In the genomic region with DNA sequence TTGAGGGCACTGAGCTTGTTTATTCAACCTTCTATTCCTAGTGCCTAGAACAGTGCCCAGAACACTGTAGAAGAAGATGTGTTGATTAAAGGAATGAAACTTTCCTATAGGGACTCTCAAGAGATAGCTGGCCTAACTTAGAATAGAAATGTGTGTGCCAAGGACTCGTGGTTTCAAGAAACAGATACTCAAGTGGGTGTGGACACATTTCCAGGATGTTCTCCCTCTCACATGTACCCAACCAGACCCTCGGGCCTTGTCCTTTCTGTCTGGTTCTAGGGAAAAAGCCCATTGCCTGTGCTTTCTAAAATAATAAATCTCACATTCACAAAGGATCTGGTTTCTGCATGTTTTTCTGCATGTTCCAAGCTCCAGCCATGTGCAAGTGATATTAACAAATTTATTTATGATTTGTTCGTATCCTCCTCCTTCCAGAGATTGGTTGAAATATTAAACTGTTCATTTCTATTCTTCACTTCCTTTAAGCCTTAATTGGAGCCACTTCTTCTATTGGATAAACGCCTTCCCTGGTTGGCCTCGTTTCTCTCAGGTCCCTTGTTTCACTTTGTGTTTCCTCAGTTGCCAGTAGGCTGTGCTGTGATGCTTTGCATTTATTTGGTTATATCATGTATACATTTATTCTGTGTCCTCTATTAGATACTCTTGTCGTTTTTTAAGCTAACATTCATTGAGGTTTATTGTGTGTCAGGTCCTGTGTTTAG, we compare ENCODE assay signal across 8 cellular contexts.
A peak's percentile ranks its signal among the peaks of the same experiment; 100 is the strongest.
DNase-seq lines count a peak whose midpoint lies in the region; ATAC-seq, FAIRE-seq and TF ChIP-seq lines count a peak whose summit lies in the region.

No MANE protein-coding gene starts in this region.

- no peaks in the 10 kb centered on the region for H3K9me3 Mint-ChIP-seq in central memory CD8-positive, alpha-beta T cell

- H3K4me3 ChIP-seq in HepG2 (replicated peaks in 1 of 3; ENCODE audit: insufficient read depth in 1 of 3, low read depth in 2 of 3, low read length in 3 of 3) (no peak overlapping the region), tibial nerve (no peak overlapping the region)

- peak; percentile 43 for ATAC-seq in central memory CD8-positive, alpha-beta T cell (replicated peaks; ENCODE audit: extremely low read depth, poor library complexity, severe bottlenecking)
- ATAC-seq in HepG2 (no peak), GM21529 (IDR thresholded peaks at IDR 0.05; ENCODE audit: unreplicated experiment) (no peak), GM21528 (IDR thresholded peaks at IDR 0.05; ENCODE audit: low FRiP score, unreplicated experiment) (no peak)

- no peak for TF ChIP-seq EP300 in HepG2 (IDR thresholded peaks at IDR 0.05; ENCODE audit: low read depth in 2 of 2, low read length in 2 of 2)
- no peak for TF ChIP-seq EP300 in HepG2 (CRISPR knock-in tag; IDR thresholded peaks at IDR 0.05; ENCODE audit: borderline replicate concordance)
- TF ChIP-seq EP300 in tibial nerve (IDR thresholded peaks at IDR 0.05), result peak in 1 of 2 donors; percentile 38

- peaks cover 32% of the 10 kb centered on the region for H3K4me1 Mint-ChIP-seq in central memory CD8-positive, alpha-beta T cell

- peak; percentile 74 for DNase-seq in Ammon's horn (ENCODE audit: low spot score)
- no peak for DNase-seq in H54 (ENCODE audit: insufficient read length, low spot score)
- DNase-seq in RKO (ENCODE audit: low spot score), result peak; percentile 47
- no peak for DNase-seq in central memory CD8-positive, alpha-beta T cell (ENCODE audit: low spot score in 2 of 2)
- DNase-seq in HepG2 (ENCODE audit: low spot score), result no peak
- DNase-seq in tibial nerve (ENCODE audit: low spot score in 2 of 2), result peak in 1 of 2 donors; percentile 55

- H3K36me3 Mint-ChIP-seq in central memory CD8-positive, alpha-beta T cell (ENCODE audit: insufficient read depth), result peaks cover 3% of the 10 kb centered on the region

- H2AFZ ChIP-seq in HepG2 (ENCODE audit: low read length), result no peak overlapping the region

- no peak overlapping the region for H3K27ac ChIP-seq in HepG2 (ENCODE audit: extremely low read length, insufficient read depth, low read length)
- H3K27ac ChIP-seq in tibial nerve, result peak overlapping the region in 3 of 4 donors; percentile 16 to 70 (median 40)

- no peaks in the 10 kb centered on the region for H3K9me3 ChIP-seq in HepG2 (ENCODE audit: low read length)
- no peaks in the 10 kb centered on the region for H3K9me3 ChIP-seq in tibial nerve

- intact Hi-C loops in HepG2 (cut with micrococcal nuclease; ENCODE audit: unreplicated experiment), result no loop called here

- POLR2A ChIA-PET in HepG2 (lab: Yijun Ruan, JAX), result no interaction called here

- TF ChIP-seq CTCF in HepG2 (CRISPR knock-in tag; IDR thresholded peaks at IDR 0.05), result peak; percentile 33; the same call in 1 of the 2 replicates
- peak; percentile 36 to 76 (median 57) for TF ChIP-seq CTCF in tibial nerve (IDR thresholded peaks at IDR 0.05)

- no peaks in the 10 kb centered on the region for H3K27me3 Mint-ChIP-seq in central memory CD8-positive, alpha-beta T cell

- H3K4me3 Mint-ChIP-seq in central memory CD8-positive, alpha-beta T cell, result no peak overlapping the region

- H3K4me2 ChIP-seq in HepG2 (ENCODE audit: low read depth, low read length), result no peak overlapping the region

- H3K27ac Mint-ChIP-seq in central memory CD8-positive, alpha-beta T cell (ENCODE audit: low read depth), result peak overlapping the region; percentile 20

- H4K20me1 ChIP-seq in HepG2 (ENCODE audit: insufficient read depth, low read length), result no peaks in the 10 kb centered on the region

- H3K9ac ChIP-seq in HepG2 (ENCODE audit: insufficient read depth, low read depth, low read length), result no peak overlapping the region

- no peak for TF ChIP-seq POLR2A in H54 (IDR thresholded peaks at IDR 0.05; ENCODE audit: low read depth, low read length)
- no peak for TF ChIP-seq POLR2A in HepG2 (IDR thresholded peaks at IDR 0.05; ENCODE audit: insufficient read depth in 1 of 2, low read depth in 2 of 2, low read length in 2 of 2)
- TF ChIP-seq POLR2A in tibial nerve (IDR thresholded peaks at IDR 0.05), result no peak

- FAIRE-seq in H54 (lab: Jason Lieb, UNC) (peak; percentile 96), HepG2 (lab: Jason Lieb, UNC) (no peak)

- H3K36me3 ChIP-seq in HepG2 (replicated peaks in 1 of 2; ENCODE audit: control insufficient read depth in 1 of 2, insufficient read depth in 2 of 2, low read length in 2 of 2) (no peaks in the 10 kb centered on the region), tibial nerve (no peaks in the 10 kb centered on the region)

- H3K4me1 ChIP-seq in HepG2 (ENCODE audit: insufficient read depth, low read length) (peaks cover 27% of the 10 kb centered on the region), tibial nerve (peaks cover 0 to 38% (median 5%) of the 10 kb centered on the region in 4 donors)

- BruUV-seq in HepG2 (replicated peaks; lab: Mats Ljungman, UMichigan), result no TSS peak

- H3K79me2 ChIP-seq in HepG2 (ENCODE audit: insufficient read depth, low read length), result no peaks in the 10 kb centered on the region

- CTCF ChIA-PET in HepG2 (lab: Yijun Ruan, JAX; ENCODE audit: low intra/inter-chr PET ratio, low total read pairs), result no interaction called here

- H3K27me3 ChIP-seq in HepG2 (ENCODE audit: control insufficient read depth in 1 of 2, insufficient read depth in 2 of 2, low read length in 2 of 2), result no peaks in the 10 kb centered on the region
- no peaks in the 10 kb centered on the region for H3K27me3 ChIP-seq in tibial nerve

- WGBS in HepG2 (ENCODE audit: low lambda C conversion rate), result 74% methylated on average over 6 of the region's 6 CpGs
- 12 to 19% methylated on average over 6 of the region's 6 CpGs for WGBS in tibial nerve, 2 donors

- in situ Hi-C loops in HepG2 (cut with HindIII; ENCODE audit: extremely low pct_ligation_motif_present, low pct_unique_long_range_greater_than_20kb), result no loop called here

- TF ChIP-seq RAD21 in HepG2 (CRISPR knock-in tag; IDR thresholded peaks at IDR 0.05), result no peak

TF ChIP-seq in HepG2, 621 proteins besides CTCF, POLR2A, EP300 and RAD21:
- TF ChIP-seq STAG1 (CRISPR knock-in tag; IDR thresholded peaks at IDR 0.05) (peak; percentile 34; the same call in 1 of the 2 replicates), PAX8 (CRISPR knock-in tag; IDR thresholded peaks at IDR 0.05; ENCODE audit: borderline replicate concordance) (no peak), SUZ12 (IDR thresholded peaks at IDR 0.05; ENCODE audit: low read depth, low read length) (no peak), CBX1 (IDR thresholded peaks at IDR 0.05; ENCODE audit: low read depth) (no peak)
- TF ChIP-seq, protein P1, sequence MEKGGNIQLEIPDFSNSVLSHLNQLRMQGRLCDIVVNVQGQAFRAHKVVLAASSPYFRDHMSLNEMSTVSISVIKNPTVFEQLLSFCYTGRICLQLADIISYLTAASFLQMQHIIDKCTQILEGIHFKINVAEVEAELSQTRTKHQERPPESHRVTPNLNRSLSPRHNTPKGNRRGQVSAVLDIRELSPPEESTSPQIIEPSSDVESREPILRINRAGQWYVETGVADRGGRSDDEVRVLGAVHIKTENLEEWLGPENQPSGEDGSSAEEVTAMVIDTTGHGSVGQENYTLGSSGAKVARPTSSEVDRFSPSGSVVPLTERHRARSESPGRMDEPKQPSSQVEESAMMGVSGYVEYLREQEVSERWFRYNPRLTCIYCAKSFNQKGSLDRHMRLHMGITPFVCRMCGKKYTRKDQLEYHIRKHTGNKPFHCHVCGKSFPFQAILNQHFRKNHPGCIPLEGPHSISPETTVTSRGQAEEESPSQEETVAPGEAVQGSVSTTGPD (CRISPR knock-in tag; IDR thresholded peaks at IDR 0.05), result no peak
- TF ChIP-seq, protein P2, sequence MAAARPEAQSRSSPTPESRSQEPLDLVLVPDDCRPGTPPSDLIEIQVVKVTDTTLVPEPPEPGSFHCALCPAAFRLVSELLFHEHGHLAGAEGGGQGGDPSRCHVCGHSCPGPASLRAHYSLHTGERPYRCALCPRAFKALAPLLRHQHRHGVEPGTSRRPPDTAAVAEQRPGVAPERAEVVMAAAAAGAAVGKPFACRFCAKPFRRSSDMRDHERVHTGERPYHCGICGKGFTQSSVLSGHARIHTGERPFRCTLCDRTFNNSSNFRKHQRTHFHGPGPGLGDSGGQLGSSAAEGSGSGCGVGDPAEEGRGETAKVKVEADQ (CRISPR knock-in tag; IDR thresholded peaks at IDR 0.05; ENCODE audit: borderline replicate concordance), result no peak
TF ChIP-seq in HepG2: peak in this region for 1.

Comparison
In these comparisons a context has a peak if more than half of its experiments do, and no peak if none do; other contexts are left out.
1. DNase-seq: peak in Ammon's horn (single experiment) and RKO (single experiment); none in H54 (single experiment), central memory CD8-positive, alpha-beta T cell (0 of 2) and HepG2 (single experiment).